In genomic region chr12:39072658-39073057, GRCh38 we compare ENCODE assay signal across 25 cellular contexts.
"Had no signal": no experiment of that assay in that cellular context is flagged by ENCODE, and none has a peak within 500 bp of the region (broad histone marks: within the 10 kb centered on the region; RNA-seq: fewer than 3 reads in every experiment).

No MANE protein-coding gene starts in this region.

- H3K27me3 ChIP-seq: colonic mucosa, foreskin keratinocyte, gastroesophageal sphincter, heart right ventricle, left lung had no signal

- H3K27ac ChIP-seq: colonic mucosa, epithelial cell of prostate, foreskin keratinocyte, gastroesophageal sphincter, heart right ventricle, left lung, lower lobe of right lung had no signal

- H3K4me1 ChIP-seq: colonic mucosa, foreskin keratinocyte, gastroesophageal sphincter, heart right ventricle, left lung, lower lobe of right lung had no signal

- H3K36me3 ChIP-seq: colonic mucosa, gastroesophageal sphincter, heart right ventricle, left lung, lower lobe of right lung had no signal

- ATAC-seq: effector memory CD8-positive, alpha-beta T cell; esophagus mucosa; foreskin keratinocyte; gastroesophageal sphincter; heart right ventricle; left cardiac atrium; left lung; left ventricle myocardium superior; lower lobe of right lung; mucosa of descending colon had no signal

- FAIRE-seq: endometrium, frontal cortex, islet of Langerhans, keratinocyte had no signal

- DNase-seq: colonic mucosa; cortex of kidney; effector CD8-positive, alpha-beta T cell; effector memory CD8-positive, alpha-beta T cell; endodermal cell; erythroblast; foreskin keratinocyte; glutamatergic neuron; head of caudate nucleus; heart right ventricle; hippocampal formation; left cardiac atrium; left lung; left ventricle myocardium superior; lower lobe of right lung; mesenchymal stem cell; mucosa of descending colon; naive B cell had no signal

- H3K4me3 ChIP-seq: colonic mucosa, gastroesophageal sphincter, heart right ventricle, left lung, lower lobe of right lung, mucosa of descending colon had no signal

- H3K9me3 ChIP-seq: colonic mucosa, gastroesophageal sphincter, heart right ventricle, left lung, lower lobe of right lung, mucosa of descending colon had no signal
